1 cellular context compared by ENCODE assay signal in the genomic region with DNA sequence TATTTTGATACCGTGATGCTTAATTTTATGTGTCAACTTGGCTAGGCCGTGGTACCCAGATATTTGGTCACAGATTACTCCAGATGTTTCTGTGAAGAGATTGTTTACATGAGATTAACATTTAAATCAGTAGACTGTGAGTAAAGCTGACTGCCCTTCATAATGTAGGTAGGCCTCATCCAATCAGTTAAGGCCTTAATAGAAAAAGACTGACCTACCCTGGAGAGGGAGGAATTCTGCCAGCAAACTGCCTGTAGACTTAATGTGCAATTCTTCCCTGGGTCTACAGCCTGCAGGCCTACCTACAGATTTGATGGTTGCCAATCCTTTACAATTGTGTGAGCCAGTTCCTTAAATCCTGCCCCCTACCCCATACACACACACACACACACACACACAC.
TF ChIP-seq lines count a peak whose summit lies in the region.

No MANE protein-coding gene starts in this region.

TF ChIP-seq in H1, 55 proteins besides CTCF, POLR2A, EP300 and RAD21:
- TF ChIP-seq BRCA1 (IDR thresholded peaks at IDR 0.05; ENCODE audit: low read depth, low read length) (no peak), CHD7 (IDR thresholded peaks at IDR 0.05; ENCODE audit: insufficient replicate concordance, low read length) (no peak), EGR1 (IDR thresholded peaks at IDR 0.05; ENCODE audit: borderline replicate concordance, low read depth, low read length) (no peak), JUN (IDR thresholded peaks at IDR 0.05; ENCODE audit: low read depth, low read length) (no peak), RBBP5 (IDR thresholded peaks at IDR 0.05; ENCODE audit: borderline replicate concordance, low read depth, low read length) (no peak), USF2 (IDR thresholded peaks at IDR 0.05; ENCODE audit: low read length) (no peak), POLR2AphosphoS5 (IDR thresholded peaks at IDR 0.05; ENCODE audit: low read depth, low read length) (no peak), BCL11A (IDR thresholded peaks at IDR 0.05; ENCODE audit: low read depth in 2 of 2, low read length in 2 of 2) (no peak), MAFK (IDR thresholded peaks at IDR 0.05; ENCODE audit: low read depth, low read length) (no peak), GABPA (IDR thresholded peaks at IDR 0.05; ENCODE audit: borderline replicate concordance, insufficient read depth, low read length) (no peak), SAP30 (IDR thresholded peaks at IDR 0.05; ENCODE audit: insufficient read depth, insufficient replicate concordance, low read length) (no peak), POU5F1 (IDR thresholded peaks at IDR 0.05; ENCODE audit: low read depth, low read length) (no peak), BACH1 (IDR thresholded peaks at IDR 0.05; ENCODE audit: low read length) (no peak), TCF12 (IDR thresholded peaks at IDR 0.05; ENCODE audit: low read depth, low read length) (no peak), YY1 (IDR thresholded peaks at IDR 0.05; ENCODE audit: low read depth, low read length) (no peak)
TF ChIP-seq in H1: peak in this region for 0.
